In genomic region chr17:45342871-45343526, GRCh38 we compare ENCODE assay signal across 1 cellular context.
TF ChIP-seq lines count a peak whose summit lies in the region.

No MANE protein-coding gene starts in this region.

TF ChIP-seq in GM23338, 12 proteins besides CTCF, POLR2A, EP300 and RAD21 (continued from another document):
- TF ChIP-seq, protein P1, sequence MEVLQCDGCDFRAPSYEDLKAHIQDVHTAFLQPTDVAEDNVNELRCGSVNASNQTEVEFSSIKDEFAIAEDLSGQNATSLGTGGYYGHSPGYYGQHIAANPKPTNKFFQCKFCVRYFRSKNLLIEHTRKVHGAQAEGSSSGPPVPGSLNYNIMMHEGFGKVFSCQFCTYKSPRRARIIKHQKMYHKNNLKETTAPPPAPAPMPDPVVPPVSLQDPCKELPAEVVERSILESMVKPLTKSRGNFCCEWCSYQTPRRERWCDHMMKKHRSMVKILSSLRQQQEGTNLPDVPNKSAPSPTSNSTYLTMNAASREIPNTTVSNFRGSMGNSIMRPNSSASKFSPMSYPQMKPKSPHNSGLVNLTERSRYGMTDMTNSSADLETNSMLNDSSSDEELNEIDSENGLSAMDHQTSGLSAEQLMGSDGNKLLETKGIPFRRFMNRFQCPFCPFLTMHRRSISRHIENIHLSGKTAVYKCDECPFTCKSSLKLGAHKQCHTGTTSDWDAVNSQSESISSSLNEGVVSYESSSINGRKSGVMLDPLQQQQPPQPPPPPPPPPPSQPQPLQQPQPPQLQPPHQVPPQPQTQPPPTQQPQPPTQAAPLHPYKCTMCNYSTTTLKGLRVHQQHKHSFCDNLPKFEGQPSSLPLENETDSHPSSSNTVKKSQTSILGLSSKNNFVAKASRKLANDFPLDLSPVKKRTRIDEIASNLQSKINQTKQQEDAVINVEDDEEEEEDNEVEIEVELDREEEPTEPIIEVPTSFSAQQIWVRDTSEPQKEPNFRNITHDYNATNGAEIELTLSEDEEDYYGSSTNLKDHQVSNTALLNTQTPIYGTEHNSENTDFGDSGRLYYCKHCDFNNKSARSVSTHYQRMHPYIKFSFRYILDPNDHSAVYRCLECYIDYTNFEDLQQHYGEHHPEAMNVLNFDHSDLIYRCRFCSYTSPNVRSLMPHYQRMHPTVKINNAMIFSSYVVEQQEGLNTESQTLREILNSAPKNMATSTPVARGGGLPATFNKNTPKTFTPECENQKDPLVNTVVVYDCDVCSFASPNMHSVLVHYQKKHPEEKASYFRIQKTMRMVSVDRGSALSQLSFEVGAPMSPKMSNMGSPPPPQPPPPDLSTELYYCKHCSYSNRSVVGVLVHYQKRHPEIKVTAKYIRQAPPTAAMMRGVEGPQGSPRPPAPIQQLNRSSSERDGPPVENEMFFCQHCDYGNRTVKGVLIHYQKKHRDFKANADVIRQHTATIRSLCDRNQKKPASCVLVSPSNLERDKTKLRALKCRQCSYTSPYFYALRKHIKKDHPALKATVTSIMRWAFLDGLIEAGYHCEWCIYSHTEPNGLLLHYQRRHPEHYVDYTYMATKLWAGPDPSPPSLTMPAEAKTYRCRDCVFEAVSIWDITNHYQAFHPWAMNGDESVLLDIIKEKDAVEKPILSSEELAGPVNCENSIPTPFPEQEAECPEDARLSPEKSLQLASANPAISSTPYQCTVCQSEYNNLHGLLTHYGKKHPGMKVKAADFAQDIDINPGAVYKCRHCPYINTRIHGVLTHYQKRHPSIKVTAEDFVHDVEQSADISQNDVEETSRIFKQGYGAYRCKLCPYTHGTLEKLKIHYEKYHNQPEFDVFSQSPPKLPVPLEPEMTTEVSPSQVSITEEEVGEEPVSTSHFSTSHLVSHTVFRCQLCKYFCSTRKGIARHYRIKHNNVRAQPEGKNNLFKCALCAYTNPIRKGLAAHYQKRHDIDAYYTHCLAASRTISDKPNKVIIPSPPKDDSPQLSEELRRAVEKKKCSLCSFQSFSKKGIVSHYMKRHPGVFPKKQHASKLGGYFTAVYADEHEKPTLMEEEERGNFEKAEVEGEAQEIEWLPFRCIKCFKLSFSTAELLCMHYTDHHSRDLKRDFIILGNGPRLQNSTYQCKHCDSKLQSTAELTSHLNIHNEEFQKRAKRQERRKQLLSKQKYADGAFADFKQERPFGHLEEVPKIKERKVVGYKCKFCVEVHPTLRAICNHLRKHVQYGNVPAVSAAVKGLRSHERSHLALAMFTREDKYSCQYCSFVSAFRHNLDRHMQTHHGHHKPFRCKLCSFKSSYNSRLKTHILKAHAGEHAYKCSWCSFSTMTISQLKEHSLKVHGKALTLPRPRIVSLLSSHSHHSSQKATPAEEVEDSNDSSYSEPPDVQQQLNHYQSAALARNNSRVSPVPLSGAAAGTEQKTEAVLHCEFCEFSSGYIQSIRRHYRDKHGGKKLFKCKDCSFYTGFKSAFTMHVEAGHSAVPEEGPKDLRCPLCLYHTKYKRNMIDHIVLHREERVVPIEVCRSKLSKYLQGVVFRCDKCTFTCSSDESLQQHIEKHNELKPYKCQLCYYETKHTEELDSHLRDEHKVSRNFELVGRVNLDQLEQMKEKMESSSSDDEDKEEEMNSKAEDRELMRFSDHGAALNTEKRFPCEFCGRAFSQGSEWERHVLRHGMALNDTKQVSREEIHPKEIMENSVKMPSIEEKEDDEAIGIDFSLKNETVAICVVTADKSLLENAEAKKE (CRISPR knock-in tag; IDR thresholded peaks at IDR 0.05) = no peak
- no peak for TF ChIP-seq EZH2 (IDR thresholded peaks at IDR 0.05; ENCODE audit: low read depth, unreplicated experiment)
